ENCODE assay signal across 14 cellular contexts in genomic region chr1:51973587-51974474, GRCh38. TPM values are rescaled to one million over a fixed set of nuclear protein-coding genes. Genes with fewer than 3 reads are reported as not detected.
DNase-seq lines count a peak whose midpoint lies in the region; ATAC-seq, FAIRE-seq and TF ChIP-seq lines count a peak whose summit lies in the region.
"Had no signal": no experiment of that assay in that cellular context is flagged by ENCODE, and none has a peak within 500 bp of the region (broad histone marks: within the 10 kb centered on the region; RNA-seq: fewer than 3 reads in every experiment).

No MANE protein-coding gene starts in this region.

- CTCF ChIA-PET in endothelial cell of umbilical vein (lab: Charles Lee), result interaction anchor here (2.2 to 2.6 kb wide), 2 partner anchors 11 to 77 kb away, joined by 4 to 8 read pairs; no protein-coding TSS in a partner anchor

- no peak overlapping the region for H2AFZ ChIP-seq in endothelial cell of umbilical vein (ENCODE audit: low read depth, low read length)
- H2AFZ ChIP-seq: parathyroid adenoma had no signal

- 91 to 100% methylated on average over 1 of the region's 1 CpG for WGBS in aorta, 2 donors

- in situ Hi-C loops in Caki2 (cut with HindIII; ENCODE audit: low pct_unique_long_range_greater_than_20kb, low sequenced_read_pairs), result no loop called here

- H3K9me1 ChIP-seq in endothelial cell of umbilical vein (replicated peaks; ENCODE audit: control insufficient read depth, extremely low read depth, insufficient read depth, low read length), result no peaks in the 10 kb centered on the region

- H3K36me3 ChIP-seq in endothelial cell of umbilical vein (ENCODE audit: control insufficient read depth in 2 of 2, extremely low read depth in 1 of 2, insufficient read depth in 2 of 2, low read length in 2 of 2) (no peaks in the 10 kb centered on the region), H7 (replicated peaks; ENCODE audit: control insufficient read depth, insufficient read depth, low read length) (peaks cover 15% of the 10 kb centered on the region), aorta (ENCODE audit: control insufficient read depth in 1 of 2, insufficient read depth in 2 of 2, low read length in 1 of 2) (no peaks in the 10 kb centered on the region)
- H3K36me3 ChIP-seq: BE2C had no signal

- dilution Hi-C loops in endothelial cell of umbilical vein (cut with MboI; ENCODE audit: extremely low pct_ligation_motif_present, low sequenced_read_pairs), result no loop called here

- H3K4me3 ChIP-seq in endothelial cell of umbilical vein (replicated peaks in 1 of 3; ENCODE audit: insufficient read depth in 1 of 3, low read depth in 1 of 3, low read length in 3 of 3) (no peak overlapping the region), H7 (ENCODE audit: insufficient read depth, low read depth, low read length) (no peak overlapping the region), aorta (ENCODE audit: low read length in 2 of 2) (no peak overlapping the region)

- POLR2A ChIA-PET in endothelial cell of umbilical vein (lab: Charles Lee), result no interaction called here

- H3K27me3 ChIP-seq in endothelial cell of umbilical vein (ENCODE audit: control insufficient read depth in 2 of 2, insufficient read depth in 2 of 2, low read length in 2 of 2) (no peaks in the 10 kb centered on the region), H7 (ENCODE audit: control insufficient read depth, insufficient read depth, low read length) (no peaks in the 10 kb centered on the region), aorta (ENCODE audit: control insufficient read depth in 1 of 2, insufficient read depth in 2 of 2, low read length in 1 of 2) (peaks cover 0 to under 1% of the 10 kb centered on the region in 2 donors)
- H3K27me3 ChIP-seq: BE2C had no signal

- H4K20me1 ChIP-seq in endothelial cell of umbilical vein (replicated peaks; ENCODE audit: control insufficient read depth, extremely low read depth, insufficient read depth, low read length), result no peaks in the 10 kb centered on the region

- H3K9me3 ChIP-seq in endothelial cell of umbilical vein (replicated peaks; ENCODE audit: control insufficient read depth, insufficient read depth, low read length), result no peaks in the 10 kb centered on the region
- no peaks in the 10 kb centered on the region for H3K9me3 ChIP-seq in aorta (ENCODE audit: control insufficient read depth, low read length)
- H3K9me3 ChIP-seq: BE2C had no signal

- H3K27ac ChIP-seq in endothelial cell of umbilical vein (ENCODE audit: insufficient read depth, low read depth, low read length) (no peak overlapping the region), aorta (ENCODE audit: low read depth in 1 of 2, low read length in 2 of 2) (no peak overlapping the region)
- H3K27ac ChIP-seq: parathyroid adenoma had no signal

- H3K9ac ChIP-seq in endothelial cell of umbilical vein (replicated peaks; ENCODE audit: extremely low read depth, insufficient read depth, low read length), result no peak overlapping the region
- H3K9ac ChIP-seq: parathyroid adenoma had no signal

- intact Hi-C loops in endothelial cell of umbilical vein (cut with micrococcal nuclease), result no loop called here
- intact Hi-C loops in aorta (cut with DNase I), result no loop called here

- FAIRE-seq in endothelial cell of umbilical vein (lab: Jason Lieb, UNC), result no peak

- peak; percentile 12 for DNase-seq in Caki2 (ENCODE audit: low read depth)
- peak; percentile 63 for DNase-seq in HCEC 1CT
- peak; percentile 83 for DNase-seq in NCI-H2107 (lab: John Stamatoyannopoulos, UW)
- no peak for DNase-seq in endothelial cell of umbilical vein (ENCODE audit: low read depth, low spot score)
- no peak for DNase-seq in H7
- DNase-seq in aorta, result no peak
- DNase-seq: activated CD4-positive, alpha-beta T cell treated with anti-CD3 and anti-CD28 coated beads for 36 hours; BE2C; effector CD4-positive, alpha-beta T cell; NCI-H226; stimulated activated CD4-positive, alpha-beta T cell treated with anti-CD3 and anti-CD28 coated beads, Interleukin-4, amount 100 ng/mL, for 24 hours had no signal

- H3K79me2 ChIP-seq in endothelial cell of umbilical vein (ENCODE audit: control insufficient read depth, insufficient read depth, low read length), result no peaks in the 10 kb centered on the region
- H3K79me2 ChIP-seq: parathyroid adenoma had no signal

- BruUV-seq in endothelial cell of umbilical vein (replicated peaks; lab: Mats Ljungman, UMichigan), result no TSS peak

- TF ChIP-seq CTCF in endothelial cell of umbilical vein (IDR thresholded peaks at IDR 0.05; ENCODE audit: extremely low read depth in 1 of 2, insufficient read depth in 1 of 2, low read depth in 1 of 2, low read length in 2 of 2), result no peak

- H3K4me1 ChIP-seq in endothelial cell of umbilical vein (ENCODE audit: control insufficient read depth, extremely low read depth, insufficient read depth, low read length) (no peaks in the 10 kb centered on the region), aorta (ENCODE audit: control insufficient read depth in 1 of 2, insufficient read depth in 2 of 2, low read length in 2 of 2) (no peaks in the 10 kb centered on the region)
- H3K4me1 ChIP-seq: BE2C, parathyroid adenoma had no signal

- H3K4me2 ChIP-seq in endothelial cell of umbilical vein (ENCODE audit: insufficient read depth, low read length), result no peak overlapping the region

- ATAC-seq in HG02798 (IDR thresholded peaks at IDR 0.05; ENCODE audit: poor library complexity, unreplicated experiment), result no peak
- ATAC-seq in HG02970 (IDR thresholded peaks at IDR 0.05; ENCODE audit: low FRiP score, unreplicated experiment), result no peak
- no peak for ATAC-seq in aorta (ENCODE audit: low FRiP score)
- ATAC-seq: activated CD4-positive, alpha-beta T cell treated with anti-CD3 and anti-CD28 coated beads for 36 hours had no signal

- TF ChIP-seq POLR2A in endothelial cell of umbilical vein (IDR thresholded peaks at IDR 0.05; ENCODE audit: low read depth, low read length), result no peak

TF ChIP-seq in endothelial cell of umbilical vein, 7 proteins besides CTCF, POLR2A, EP300 and RAD21:
- TF ChIP-seq FOS (IDR thresholded peaks at IDR 0.05; ENCODE audit: borderline replicate concordance, insufficient read depth, low read length) (peak; percentile 19), MAX (IDR thresholded peaks at IDR 0.05; ENCODE audit: insufficient read depth, insufficient read length) (no peak), GATA2 (IDR thresholded peaks at IDR 0.05; ENCODE audit: insufficient read depth, insufficient read length, low read depth, low read length) (peak; percentile 59)

RNA-seq across cellular contexts. Expression of gene RAB3B, which starts 16.7 kb away (rescaled TPM):
- 1.5 and 2.4 TPM in 2 replicates for total RNA-seq in Caki2 (2014; rRNA removed; shearing (Covaris generic); ENCODE audit: low replicate concordance)
- total RNA-seq in endothelial cell of umbilical vein (10.4 and 11.9 TPM in 2 replicates), aorta (under 1 TPM; 0.03 TPM)
- polyA plus RNA-seq in endothelial cell of umbilical vein (3.7 and 4.1 TPM in 2 replicates), aorta (under 1 TPM; 0.05 to 0.13 TPM)
- 5.3 and 5.9 TPM in 2 replicates for polyA plus RNA-seq in endothelial cell of umbilical vein (2011; cell fraction: cytosol; rRNA removed)
- polyA plus RNA-seq in endothelial cell of umbilical vein (2011; cell fraction: nucleus; rRNA removed), result 4.6 and 4.8 TPM in 2 replicates
- polyA plus RNA-seq in endothelial cell of umbilical vein (2012), result 26.3 and 29.0 TPM in 2 replicates
- polyA minus RNA-seq in endothelial cell of umbilical vein, result 13.1 and 14.5 TPM in 2 replicates
- polyA minus RNA-seq in endothelial cell of umbilical vein (2011; cell fraction: cytosol; rRNA and poly(A)+ RNA removed), result not detected
- polyA minus RNA-seq in endothelial cell of umbilical vein (2011; cell fraction: nucleus; rRNA and poly(A)+ RNA removed), result 4.3 and 6.6 TPM in 2 replicates
- 22.4 and 29.6 TPM in 2 replicates for total RNA-seq in H7 (2014; rRNA removed; shearing (Covaris generic))

RNA-seq across cellular contexts. Expression of gene KTI12, which starts 59.8 kb away (rescaled TPM):
- 23.1 and 28.4 TPM in 2 replicates for total RNA-seq in Caki2 (2014; rRNA removed; shearing (Covaris generic); ENCODE audit: low replicate concordance)
- total RNA-seq in endothelial cell of umbilical vein (9.2 and 10.0 TPM in 2 replicates), aorta (1 to 10 TPM; 7.7 to 7.9 TPM)
- polyA plus RNA-seq in endothelial cell of umbilical vein (12.7 TPM in 2 replicates), aorta (1 to 10 TPM; 2.0 to 6.4 TPM)
- 9.2 and 10.9 TPM in 2 replicates for polyA plus RNA-seq in endothelial cell of umbilical vein (2011; cell fraction: cytosol; rRNA removed)
- 8.5 and 10.1 TPM in 2 replicates for polyA plus RNA-seq in endothelial cell of umbilical vein (2011; cell fraction: nucleus; rRNA removed)
- 8.0 and 8.2 TPM in 2 replicates for polyA plus RNA-seq in endothelial cell of umbilical vein (2012)
- polyA minus RNA-seq in endothelial cell of umbilical vein, result 8.0 and 10.2 TPM in 2 replicates
- 9.3 TPM for polyA minus RNA-seq in endothelial cell of umbilical vein (2011; cell fraction: cytosol; rRNA and poly(A)+ RNA removed)
- 7.8 and 9.3 TPM in 2 replicates for polyA minus RNA-seq in endothelial cell of umbilical vein (2011; cell fraction: nucleus; rRNA and poly(A)+ RNA removed)
- 16.9 and 20.8 TPM in 2 replicates for total RNA-seq in H7 (2014; rRNA removed; shearing (Covaris generic))

Comparison
In these comparisons a context has a peak if more than half of its experiments do, and no peak if none do; other contexts are left out.
1. DNase-seq: peak in Caki2 (single experiment), HCEC 1CT (single experiment) and NCI-H2107 (single experiment); none in endothelial cell of umbilical vein (single experiment), H7 (single experiment) and aorta (0 of 2).